In the genomic region with DNA sequence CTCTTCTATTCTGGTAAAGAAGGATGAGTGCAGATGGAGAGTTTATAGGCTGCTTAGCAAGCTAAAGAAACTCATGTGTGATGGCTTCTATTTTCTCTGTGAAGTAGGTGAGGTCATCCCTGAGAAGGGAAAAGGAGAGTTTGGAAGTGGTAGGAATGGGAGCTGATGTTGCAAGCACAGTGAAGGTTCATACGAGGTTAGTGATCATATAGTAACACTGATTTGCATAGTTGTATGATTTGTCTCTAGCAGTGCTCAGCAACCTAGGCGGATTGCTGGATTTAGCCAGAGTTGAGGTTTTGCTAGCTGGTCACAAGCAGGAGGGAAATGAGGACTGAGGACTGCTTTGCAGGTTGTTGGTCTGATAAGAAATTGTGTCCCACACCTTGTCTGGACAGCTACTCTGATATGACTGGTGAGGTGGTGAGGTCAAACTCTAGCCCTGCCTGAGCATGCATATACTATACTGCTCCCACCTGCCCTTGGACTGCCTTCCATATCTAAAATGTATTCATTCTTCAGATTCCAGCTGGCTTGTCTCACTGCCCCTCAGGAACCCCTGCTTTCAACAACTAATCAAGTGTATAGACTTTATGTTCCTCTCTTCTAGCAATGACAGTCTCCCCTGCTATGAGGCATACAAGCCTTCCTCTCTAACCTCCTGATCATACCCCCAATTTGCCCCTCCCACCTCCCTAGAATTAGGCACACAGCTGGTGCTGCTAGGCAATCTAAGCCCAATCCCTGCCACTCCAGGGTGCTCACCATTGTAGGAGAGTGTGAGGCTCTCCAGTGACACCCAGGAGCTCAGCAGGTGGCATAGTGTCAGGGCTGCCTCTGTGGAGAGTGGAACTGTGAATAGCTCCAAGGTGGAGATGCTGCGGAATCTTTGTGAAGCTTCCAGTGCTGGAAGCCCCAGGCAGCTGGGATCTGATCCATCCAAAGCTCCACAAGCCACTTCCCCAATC, we compare ENCODE assay signal across 1 cellular context.
TF ChIP-seq lines count a peak whose summit lies in the region.

No MANE protein-coding gene starts in this region.

TF ChIP-seq in IMR-90, 13 proteins besides CTCF, POLR2A, EP300 and RAD21:
- TF ChIP-seq, protein P1, sequence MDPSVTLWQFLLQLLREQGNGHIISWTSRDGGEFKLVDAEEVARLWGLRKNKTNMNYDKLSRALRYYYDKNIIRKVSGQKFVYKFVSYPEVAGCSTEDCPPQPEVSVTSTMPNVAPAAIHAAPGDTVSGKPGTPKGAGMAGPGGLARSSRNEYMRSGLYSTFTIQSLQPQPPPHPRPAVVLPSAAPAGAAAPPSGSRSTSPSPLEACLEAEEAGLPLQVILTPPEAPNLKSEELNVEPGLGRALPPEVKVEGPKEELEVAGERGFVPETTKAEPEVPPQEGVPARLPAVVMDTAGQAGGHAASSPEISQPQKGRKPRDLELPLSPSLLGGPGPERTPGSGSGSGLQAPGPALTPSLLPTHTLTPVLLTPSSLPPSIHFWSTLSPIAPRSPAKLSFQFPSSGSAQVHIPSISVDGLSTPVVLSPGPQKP (IDR thresholded peaks at IDR 0.05; ENCODE audit: borderline replicate concordance, low read depth, low read length) = no peak
- TF ChIP-seq CEBPB (IDR thresholded peaks at IDR 0.05; ENCODE audit: low read depth, low read length) (peak; percentile 90), SMC3 (IDR thresholded peaks at IDR 0.05; ENCODE audit: low read depth, low read length) (no peak), MXI1 (IDR thresholded peaks at IDR 0.05; ENCODE audit: borderline replicate concordance, low read depth, low read length) (no peak)
